In the genomic region with DNA sequence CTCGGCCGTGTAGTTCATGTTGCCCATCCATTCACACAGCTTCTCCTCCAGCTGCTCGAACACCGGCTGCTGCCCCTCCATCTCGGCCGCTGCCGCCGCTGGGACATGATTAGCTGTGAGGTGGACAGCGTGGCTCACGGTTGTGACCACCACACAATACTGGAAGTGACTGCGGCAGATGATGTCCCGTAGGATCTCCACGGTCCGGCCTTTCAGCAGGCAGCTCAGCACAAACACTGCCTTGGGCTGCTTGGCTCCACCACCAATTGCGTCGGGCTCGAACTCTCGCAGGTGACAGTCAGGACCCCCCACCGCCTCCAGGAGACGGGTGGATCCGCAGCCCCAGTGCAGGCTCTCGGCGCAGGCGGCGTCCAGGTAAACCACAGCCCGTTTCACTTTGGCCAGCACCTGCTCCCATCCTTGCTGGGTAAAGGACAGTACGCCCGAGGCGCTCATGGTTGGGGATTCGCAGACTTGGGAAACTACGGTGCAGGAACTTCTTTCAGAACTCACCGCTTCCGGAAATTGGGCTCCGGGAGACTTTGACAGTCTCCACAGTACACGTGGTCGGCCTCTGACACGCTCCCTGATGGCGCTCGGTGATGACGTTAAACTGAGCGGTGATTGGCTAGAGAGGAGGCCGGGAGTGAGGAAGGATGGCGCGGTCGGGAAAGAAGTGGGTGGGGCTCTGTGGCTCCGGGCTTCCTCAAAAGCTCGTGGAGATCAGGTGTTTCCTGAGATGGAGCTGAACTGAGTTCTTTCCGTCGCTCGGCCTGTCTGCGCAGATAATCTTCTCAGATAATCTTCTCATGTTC, we compare ENCODE assay signal across 8 cellular contexts. TPM values are rescaled to one million over a fixed set of nuclear protein-coding genes. Genes with fewer than 3 reads are reported as not detected.
DNase-seq lines count a peak whose midpoint lies in the region; ATAC-seq, FAIRE-seq and TF ChIP-seq lines count a peak whose summit lies in the region.

A gene (minus strand): TSS at position 576 of the 815 bp plus-strand sequence.

- peaks cover 28% of the 10 kb centered on the region for H3K4me1 Mint-ChIP-seq in memory B cell

- no peak within 1 kb of the TSS for H2AK5ac ChIP-seq in H1 (ENCODE audit: low read depth, low read length)

- no peaks in the 10 kb centered on the region for H3K36me3 Mint-ChIP-seq in memory B cell

- peak in 1 of 3 experiments; percentile 3; a peak in 1 of 4 replicates for TF ChIP-seq CTCF in H1 (IDR thresholded peaks at IDR 0.05; ENCODE audit: control extremely low read depth in 1 of 3, insufficient read depth in 1 of 3, low read depth in 1 of 3, low read length in 3 of 3)

- no peak for TF ChIP-seq EP300 in H1 (IDR thresholded peaks at IDR 0.05; ENCODE audit: borderline replicate concordance in 1 of 2, low read depth in 2 of 2, low read length in 2 of 2)

- H2BK15ac ChIP-seq in H1 (ENCODE audit: low read length), result no peak within 1 kb of the TSS

- no peak for TF ChIP-seq RAD21 in H1 (IDR thresholded peaks at IDR 0.05 in 1 of 2, conservative IDR thresholded peaks at IDR 0.05 in 1 of 2; ENCODE audit: low read depth in 2 of 2, low read length in 2 of 2)

- no peaks in the 10 kb centered on the region for H3K9me3 ChIP-seq in H1 (ENCODE audit: insufficient read depth in 2 of 2, low read depth in 1 of 2, low read length in 1 of 2)

- no peak within 1 kb of the TSS for H2BK120ac ChIP-seq in H1 (replicated peaks; ENCODE audit: low read depth, low read length)

- no peak within 1 kb of the TSS for H2BK5ac ChIP-seq in H1 (ENCODE audit: low read depth, low read length)

- peak within 1 kb of the TSS; percentile 95 for H2AFZ ChIP-seq in H1 (ENCODE audit: low read length)

- H3K4me3 ChIP-seq in H1 (ENCODE audit: extremely low read depth in 1 of 4, insufficient read depth in 2 of 4, low read depth in 3 of 4, low read length in 4 of 4), result peak within 1 kb of the TSS; percentile 74 to 99 (median 97)

- no peaks in the 10 kb centered on the region for H3K79me1 ChIP-seq in H1 (ENCODE audit: low read depth, low read length)

- H3K9me3 Mint-ChIP-seq in memory B cell, result no peaks in the 10 kb centered on the region

- H3K9ac ChIP-seq in H1 (replicated peaks in 1 of 4; ENCODE audit: extremely low read depth in 1 of 4, low read depth in 3 of 4, low read length in 3 of 4), result peak within 1 kb of the TSS in 3 of 4 experiments; percentile 6 to 48 (median 14); a peak in 4 of 7 replicates

- no peak within 1 kb of the TSS for H3K14ac ChIP-seq in H1 (ENCODE audit: insufficient read length)

- no peak within 1 kb of the TSS for H3K56ac ChIP-seq in H1 (replicated peaks; ENCODE audit: insufficient read length, low read depth, low read length)

- 1% methylated on average over 51 of the region's 51 CpGs; no CpG with 5 or more reads in 1 of the 2 experiments for WGBS in H1 (ENCODE audit: extremely low coverage in 1 of 2, insufficient coverage in 1 of 2, insufficient read length in 1 of 2, insufficient replicate concordance in 2 of 2, low coverage in 1 of 2, low lambda C conversion rate in 2 of 2, missing lambda C conversion rate in 1 of 2), 2 experiments

- H3K23ac ChIP-seq in H1 (ENCODE audit: insufficient read length), result no peak within 1 kb of the TSS

- H3K4me2 ChIP-seq in H1 (ENCODE audit: insufficient read depth in 1 of 2, low read depth in 2 of 2, low read length in 2 of 2), result peak within 1 kb of the TSS; percentile 78 to 97

- 0 out of 7 replicates have a peak, but pooled peaks cover 0 to 2% (median 0%) of the 10 kb centered on the region in 4 experiments for H3K4me1 ChIP-seq in H1 (replicated peaks in 1 of 4; ENCODE audit: control insufficient read depth in 3 of 4, insufficient read depth in 4 of 4, low read length in 3 of 4)

- CTCF ChIA-PET in H1 (lab: Charles Lee; ENCODE audit: partially characterized antibody), result interaction anchor here (0.9 to 1.2 kb wide), 2 partner anchors 22 to 349 kb away, joined by 3 to 5 read pairs; no protein-coding TSS in a partner anchor

- no peak within 1 kb of the TSS for H3K18ac ChIP-seq in H1 (ENCODE audit: extremely low read depth, low read length)

- no peak within 1 kb of the TSS for H2BK12ac ChIP-seq in H1 (ENCODE audit: low read depth, low read length)

- DNase-seq in COLO668 (lab: John Stamatoyannopoulos, UW; ENCODE audit: unreplicated experiment) (peak; percentile 97), HT1080 (ENCODE audit: low read depth) (peak; percentile 96), NOMO-1 treated with DMSO at 0.1 percent for 48 hours (lab: John Stamatoyannopoulos, UW; ENCODE audit: unreplicated experiment) (peak; percentile 94), H1 (ENCODE audit: low read depth in 1 of 2, low spot score in 2 of 2) (peak; percentile 82 to 97), memory B cell (ENCODE audit: low spot score in 2 of 2) (peak; percentile 90 to 96)
- peak; percentile 95 to 97 for DNase-seq in activated CD8-positive, alpha-beta memory T cell treated with anti-CD3 and anti-CD28 coated beads for 4 hours (ENCODE audit: low read depth in 2 of 2)
- DNase-seq in stimulated activated CD8-positive, alpha-beta memory T cell treated with anti-CD3 and anti-CD28 coated beads, Interleukin-12 subunit alpha, Interleukin-12 subunit beta, amount 100 ng/mL, for 24 hours (ENCODE audit: extremely low read depth), result peak; percentile 91

- H3K4me3 Mint-ChIP-seq in memory B cell, result peak within 1 kb of the TSS; percentile 94

- POLR2A ChIA-PET in H1 (lab: Charles Lee; ENCODE audit: partially characterized antibody), result no interaction called here

- peaks cover 2 to 8% (median 3%) of the 10 kb centered on the region in 4 experiments; a peak in 5 of 7 replicates for H3K27me3 ChIP-seq in H1 (replicated peaks in 1 of 4; ENCODE audit: control insufficient read depth in 3 of 4, extremely low read depth in 1 of 4, insufficient read depth in 3 of 4, low read length in 3 of 4)

- H3K79me2 ChIP-seq in H1 (ENCODE audit: control insufficient read depth in 1 of 2, insufficient read depth in 2 of 2, low read length in 2 of 2), result no peaks in the 10 kb centered on the region

- H4K5ac ChIP-seq in H1 (ENCODE audit: insufficient read length, low read depth, low read length), result no peak within 1 kb of the TSS

- H4K91ac ChIP-seq in H1 (replicated peaks; ENCODE audit: insufficient read length, low read length), result no peak within 1 kb of the TSS

- no peak within 1 kb of the TSS for H3K4ac ChIP-seq in H1 (replicated peaks; ENCODE audit: insufficient read length, low read depth, low read length)

- peak; percentile 76 for FAIRE-seq in H1 (lab: Jason Lieb, UNC)

- ATAC-seq in GM21360 (IDR thresholded peaks at IDR 0.05; ENCODE audit: unreplicated experiment) (peak; percentile 95), memory B cell (ENCODE audit: low read depth) (peak; percentile 98)

- no peak within 1 kb of the TSS for H2BK20ac ChIP-seq in H1 (ENCODE audit: low read length)

- no peaks in the 10 kb centered on the region for H4K20me1 ChIP-seq in H1 (replicated peaks in 1 of 2; ENCODE audit: control insufficient read depth in 1 of 2, insufficient read depth in 2 of 2, low read length in 2 of 2)

- no peak within 1 kb of the TSS for H3K27ac ChIP-seq in H1 (ENCODE audit: low read depth, low read length)

- H3K23me2 ChIP-seq in H1 (ENCODE audit: low read depth, low read length), result peaks cover 13% of the 10 kb centered on the region; the same call in 1 of the 2 replicates

- TF ChIP-seq POLR2A in H1 (IDR thresholded peaks at IDR 0.05; ENCODE audit: control extremely low read depth in 1 of 2, low read depth in 2 of 2, low read length in 2 of 2), result peak; percentile 32 to 81

- peaks cover 10% of the 10 kb centered on the region for H3K27me3 Mint-ChIP-seq in memory B cell

- no peaks in the 10 kb centered on the region for H3K36me3 ChIP-seq in H1 (ENCODE audit: control insufficient read depth in 2 of 4, insufficient read depth in 4 of 4, low read length in 3 of 4)

- H4K8ac ChIP-seq in H1 (ENCODE audit: extremely low read depth, insufficient read depth, low read length), result peak within 1 kb of the TSS; percentile 39

- H3K27ac Mint-ChIP-seq in memory B cell, result peak within 1 kb of the TSS; percentile 95

TF ChIP-seq in H1, 55 proteins besides CTCF, POLR2A, EP300 and RAD21 (continues in another document):
- no peak for TF ChIP-seq RFX5 (IDR thresholded peaks at IDR 0.05; ENCODE audit: borderline replicate concordance, low read depth, low read length)
- no peak for TF ChIP-seq CHD1 (IDR thresholded peaks at IDR 0.05; ENCODE audit: low read depth, low read length)
- no peak for TF ChIP-seq JUND (IDR thresholded peaks at IDR 0.05; ENCODE audit: low read length)
- TF ChIP-seq CBX5 (IDR thresholded peaks at IDR 0.05; ENCODE audit: low read depth, low read length), result no peak
- no peak for TF ChIP-seq MAFK (IDR thresholded peaks at IDR 0.05; ENCODE audit: low read depth, low read length)
- TF ChIP-seq SRF (IDR thresholded peaks at IDR 0.05; ENCODE audit: low read depth, low read length), result peak; percentile 62; the same call in 1 of the 2 replicates
- TF ChIP-seq HDAC6 (IDR thresholded peaks at IDR 0.05; ENCODE audit: low read depth, low read length), result no peak
- no peak for TF ChIP-seq RXRA (IDR thresholded peaks at IDR 0.05; ENCODE audit: insufficient read depth, low read depth, low read length)
- TF ChIP-seq EZH2 (IDR thresholded peaks at IDR 0.05; ENCODE audit: low read depth, low read length, severe bottlenecking), result no peak
- TF ChIP-seq SIRT6 (IDR thresholded peaks at IDR 0.05; ENCODE audit: low read length), result no peak
- TF ChIP-seq SP4 (IDR thresholded peaks at IDR 0.05; ENCODE audit: low read length), result no peak
- TF ChIP-seq KDM1A (IDR thresholded peaks at IDR 0.05; ENCODE audit: borderline replicate concordance, low read length), result no peak
- no peak for TF ChIP-seq BRCA1 (IDR thresholded peaks at IDR 0.05; ENCODE audit: low read depth, low read length)
- TF ChIP-seq TEAD4 (IDR thresholded peaks at IDR 0.05; ENCODE audit: low read depth, low read length), result no peak
- no peak for TF ChIP-seq BCL11A (IDR thresholded peaks at IDR 0.05; ENCODE audit: low read depth in 2 of 2, low read length in 2 of 2)
- no peak for TF ChIP-seq POU5F1 (IDR thresholded peaks at IDR 0.05; ENCODE audit: low read depth, low read length)
- peak; percentile 30; the same call in 1 of the 2 replicates for TF ChIP-seq KDM5A (IDR thresholded peaks at IDR 0.05; ENCODE audit: low read length)

RNA-seq across cellular contexts. Expression of the gene that starts here (rescaled TPM):
- total RNA-seq in HT1080 (2014; rRNA removed; shearing (Covaris generic)), result 22.4 and 28.0 TPM in 2 replicates
- polyA plus RNA-seq in HT1080 (2015; cell fraction: cytosol; rRNA removed), result 9.6 and 12.8 TPM in 2 replicates
- polyA plus RNA-seq in HT1080 (2015; cell fraction: nucleus; rRNA removed), result 21.8 and 25.0 TPM in 2 replicates
- 8.8 and 10.2 TPM in 2 replicates for total RNA-seq in H1 (2021; fragmentation: NEBNext Ultra II Directional; extraction: Animal tissue kit (Norgen Biotek cat#: 25700))
- polyA plus RNA-seq in H1 (2011; rRNA removed), result 6.2 and 10.0 TPM in 2 replicates
- 8.7 TPM for polyA plus RNA-seq in H1 (2011; cell fraction: cytosol; rRNA removed)
- polyA plus RNA-seq in H1 (2011; cell fraction: nucleus; rRNA removed), result 13.6 TPM
- polyA plus RNA-seq in H1 (2012, experiment 1 of 2), result 8.3 to 10.5 TPM (median 8.9 TPM) in 4 replicates
- 4.5 TPM for polyA plus RNA-seq in H1 (2012, experiment 2 of 2)
- 6.5 TPM for polyA plus RNA-seq in H1 (2013, experiment 1 of 2)
- polyA plus RNA-seq in H1 (2013, experiment 2 of 2), result 5.9 TPM
- 27.8 and 31.7 TPM in 2 replicates for polyA minus RNA-seq in H1 (2011; rRNA and poly(A)+ RNA removed)
- 7.2 TPM for polyA minus RNA-seq in H1 (2011; cell fraction: cytosol; rRNA and poly(A)+ RNA removed)
- polyA minus RNA-seq in H1 (2011; cell fraction: nucleus; rRNA and poly(A)+ RNA removed), result 42.7 TPM
